1 cellular context compared by ENCODE assay signal in genomic region chr3:122690096-122690495, GRCh38.
TF ChIP-seq lines count a peak whose summit lies in the region.

No MANE protein-coding gene starts in this region.

TF ChIP-seq in GM23338, 12 proteins besides CTCF, POLR2A, EP300 and RAD21:
- TF ChIP-seq EZH2phosphoT487 (IDR thresholded peaks at IDR 0.05; ENCODE audit: unreplicated experiment) (no peak), ZNF462 (CRISPR knock-in tag; IDR thresholded peaks at IDR 0.05) (no peak), POLR2AphosphoS5 (IDR thresholded peaks at IDR 0.05; ENCODE audit: low read depth) (no peak), ZNF331 (CRISPR knock-in tag; IDR thresholded peaks at IDR 0.05; ENCODE audit: low read depth) (no peak), EZH2 (IDR thresholded peaks at IDR 0.05; ENCODE audit: low read depth, unreplicated experiment) (no peak), ZNF114 (CRISPR knock-in tag; IDR thresholded peaks at IDR 0.05) (no peak), STAT1 (IDR thresholded peaks at IDR 0.05; ENCODE audit: unreplicated experiment) (no peak), NANOG (IDR thresholded peaks at IDR 0.05; ENCODE audit: borderline replicate concordance) (no peak), CREB1 (CRISPR knock-in tag; IDR thresholded peaks at IDR 0.05; ENCODE audit: low read depth) (no peak), ETS1 (IDR thresholded peaks at IDR 0.05) (no peak), REST (IDR thresholded peaks at IDR 0.05; ENCODE audit: unreplicated experiment) (no peak), JUNB (IDR thresholded peaks at IDR 0.05; ENCODE audit: unreplicated experiment) (no peak)
TF ChIP-seq in GM23338: peak in this region for 0.
